1 cellular context compared by ENCODE assay signal in genomic region chr15:34794590-34795206, GRCh38.
TF ChIP-seq lines count a peak whose summit lies in the region.

No MANE protein-coding gene starts in this region.

TF ChIP-seq in IMR-90, 13 proteins besides CTCF, POLR2A, EP300 and RAD21:
- TF ChIP-seq RCOR1 (IDR thresholded peaks at IDR 0.05; ENCODE audit: insufficient replicate concordance, low read length) (no peak), MAFK (IDR thresholded peaks at IDR 0.05; ENCODE audit: low read depth, low read length) (no peak)
